In the genomic region with DNA sequence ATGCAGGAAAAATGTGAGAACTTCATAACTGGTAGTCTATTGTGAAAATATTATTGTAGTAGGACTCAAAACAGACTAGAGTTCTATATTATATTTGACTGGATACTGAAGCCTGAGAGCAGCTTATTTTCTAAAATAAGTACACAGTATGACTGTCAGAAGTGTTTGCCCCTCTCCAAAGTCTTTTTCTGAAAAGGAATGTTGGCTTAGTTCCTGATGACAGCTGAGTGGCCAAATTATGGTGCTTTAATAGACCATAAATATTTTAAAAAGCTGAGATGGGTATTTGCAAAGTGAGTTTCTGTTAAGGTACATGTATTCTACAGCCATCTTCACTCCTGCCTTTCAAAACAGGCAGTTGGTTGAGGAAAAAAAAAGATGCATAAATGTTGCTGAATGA, we compare ENCODE assay signal across 20 cellular contexts. TPM values are rescaled to one million over a fixed set of nuclear protein-coding genes. Genes with fewer than 3 reads are reported as not detected.
A peak's percentile ranks its signal among the peaks of the same experiment; 100 is the strongest.
DNase-seq lines count a peak whose midpoint lies in the region; ATAC-seq lines count a peak whose summit lies in the region.
"Had no signal": no experiment of that assay in that cellular context is flagged by ENCODE, and none has a peak within 500 bp of the region (broad histone marks: within the 10 kb centered on the region; RNA-seq: fewer than 3 reads in every experiment).

No MANE protein-coding gene starts in this region.

- POLR2A ChIA-PET in naive thymus-derived CD8-positive, alpha-beta T cell (lab: Charles Lee): interaction anchor here (0.6 to 1.3 kb wide), 2 partner anchors 13 to 36 kb away, joined by 3 to 5 read pairs; a partner anchor contains a TSS
- POLR2A ChIA-PET in activated CD8-positive, alpha-beta T cell treated with anti-CD3 and anti-CD28 coated beads, Interleukin-2, amount 10 ng/mL, durations not matched to agents 7 days and 5 days (lab: Charles Lee): no interaction called here

- H3K4me3 Mint-ChIP-seq in naive thymus-derived CD8-positive, alpha-beta T cell: no peak overlapping the region
- H3K4me3 Mint-ChIP-seq in activated CD8-positive, alpha-beta T cell treated with anti-CD3 and anti-CD28 coated beads, Interleukin-2, amount 10 ng/mL, durations not matched to agents 7 days and 5 days: no peak overlapping the region
- H3K4me3 Mint-ChIP-seq: CD14-positive monocyte, H9, IgD-negative memory B cell had no signal

- peak overlapping the region in 5 of 10 donors; percentile 14 to 88 (median 51) for H3K27ac Mint-ChIP-seq in naive thymus-derived CD8-positive, alpha-beta T cell
- H3K27ac Mint-ChIP-seq in activated CD8-positive, alpha-beta T cell treated with anti-CD3 and anti-CD28 coated beads, Interleukin-2, amount 10 ng/mL, durations not matched to agents 7 days and 5 days: no peak overlapping the region
- H3K27ac Mint-ChIP-seq: CD14-positive monocyte, H9, IgD-negative memory B cell had no signal

- H3K4me1 Mint-ChIP-seq in naive thymus-derived CD8-positive, alpha-beta T cell: peaks cover 14 to 40% (median 23%) of the 10 kb centered on the region in 4 donors
- peaks cover 10% of the 10 kb centered on the region for H3K4me1 Mint-ChIP-seq in activated CD8-positive, alpha-beta T cell treated with anti-CD3 and anti-CD28 coated beads, Interleukin-2, amount 10 ng/mL, durations not matched to agents 7 days and 5 days (ENCODE audit: low read depth)

- peak; percentile 34 for ATAC-seq in left ventricle myocardium superior
- no peak for ATAC-seq in naive thymus-derived CD8-positive, alpha-beta T cell
- no peak for ATAC-seq in activated CD8-positive, alpha-beta T cell treated with anti-CD3 and anti-CD28 coated beads, Interleukin-2, amount 10 ng/mL, durations not matched to agents 7 days and 5 days

- H3K9me3 ChIP-seq in adipocyte (ENCODE audit: control insufficient read depth, low read length) (no peaks in the 10 kb centered on the region), subcutaneous abdominal adipose tissue (ENCODE audit: control insufficient read depth in 5 of 5, low read length in 5 of 5) (no peaks in the 10 kb centered on the region)

- no peaks in the 10 kb centered on the region for H3K36me3 ChIP-seq in adipocyte (ENCODE audit: control insufficient read depth, insufficient read depth, low read length, severe bottlenecking)
- peaks cover 0 to 4% (median 0%) of the 10 kb centered on the region in 5 donors for H3K36me3 ChIP-seq in subcutaneous abdominal adipose tissue (ENCODE audit: control insufficient read depth in 5 of 5, insufficient read depth in 5 of 5, low read length in 5 of 5)

- peak overlapping the region; percentile 34 for H3K27ac ChIP-seq in subcutaneous abdominal adipose tissue (ENCODE audit: low read depth, low read length)
- H3K27ac ChIP-seq: RWPE1 had no signal

- CTCF ChIA-PET in activated CD8-positive, alpha-beta T cell treated with anti-CD3 and anti-CD28 coated beads, Interleukin-2, amount 10 ng/mL, durations not matched to agents 7 days and 5 days (lab: Charles Lee): no interaction called here

- no peak overlapping the region for H3K4me3 ChIP-seq in adipocyte (ENCODE audit: low read length)
- H3K4me3 ChIP-seq in subcutaneous abdominal adipose tissue (ENCODE audit: low read depth in 1 of 5, low read length in 5 of 5): no peak overlapping the region

- H3K4me1 ChIP-seq in adipocyte (ENCODE audit: control insufficient read depth, insufficient read depth, low read length): peaks cover 35% of the 10 kb centered on the region
- H3K4me1 ChIP-seq in subcutaneous abdominal adipose tissue (ENCODE audit: control insufficient read depth in 5 of 5, insufficient read depth in 5 of 5, low read length in 5 of 5): peaks cover 0 to 26% (median 5%) of the 10 kb centered on the region in 5 donors

- no peaks in the 10 kb centered on the region for H3K9me3 Mint-ChIP-seq in naive thymus-derived CD8-positive, alpha-beta T cell
- H3K9me3 Mint-ChIP-seq in activated CD8-positive, alpha-beta T cell treated with anti-CD3 and anti-CD28 coated beads, Interleukin-2, amount 10 ng/mL, durations not matched to agents 7 days and 5 days (ENCODE audit: insufficient read depth): no peaks in the 10 kb centered on the region
- H3K9me3 Mint-ChIP-seq: CD14-positive monocyte, H9, IgD-negative memory B cell had no signal

- no peaks in the 10 kb centered on the region for H3K36me3 Mint-ChIP-seq in naive thymus-derived CD8-positive, alpha-beta T cell
- peaks cover 11% of the 10 kb centered on the region for H3K36me3 Mint-ChIP-seq in activated CD8-positive, alpha-beta T cell treated with anti-CD3 and anti-CD28 coated beads, Interleukin-2, amount 10 ng/mL, durations not matched to agents 7 days and 5 days (ENCODE audit: low read depth)
- H3K36me3 Mint-ChIP-seq: CD14-positive monocyte had no signal

- peak; percentile 55 for DNase-seq in EH (ENCODE audit: low read depth)
- peak; percentile 18 for DNase-seq in adipocyte (ENCODE audit: low read depth)
- DNase-seq in left ventricle myocardium superior: no peak
- no peak for DNase-seq in naive thymus-derived CD8-positive, alpha-beta T cell
- no peak for DNase-seq in GOT3 (lab: John Stamatoyannopoulos, UW)
- DNase-seq in activated CD8-positive, alpha-beta T cell treated with anti-CD3 and anti-CD28 coated beads, Interleukin-2, amount 10 ng/mL, durations not matched to agents 7 days and 5 days: no peak
- DNase-seq: AML-193, COR-L47, DMS153, EL, H9, NCI-H1417, NCI-H2029 treated with DMSO at 0.1 percent for 48 hours, NCI-H2171 treated with DMSO at 0.1 percent for 48 hours, NCI-H446 treated with DMSO at 0.1 percent for 48 hours, NCI-H774 had no signal

- H3K27me3 Mint-ChIP-seq in naive thymus-derived CD8-positive, alpha-beta T cell: no peaks in the 10 kb centered on the region
- H3K27me3 Mint-ChIP-seq in activated CD8-positive, alpha-beta T cell treated with anti-CD3 and anti-CD28 coated beads, Interleukin-2, amount 10 ng/mL, durations not matched to agents 7 days and 5 days (ENCODE audit: low read depth): no peaks in the 10 kb centered on the region
- H3K27me3 Mint-ChIP-seq: IgD-negative memory B cell had no signal

- intact Hi-C loops in left ventricle myocardium superior (cut with micrococcal nuclease): no loop called here

- H3K27me3 ChIP-seq in adipocyte (replicated peaks; ENCODE audit: control insufficient read depth, insufficient read depth, low read length) (no peaks in the 10 kb centered on the region), subcutaneous abdominal adipose tissue (ENCODE audit: control insufficient read depth in 5 of 5, insufficient read depth in 4 of 5, low read length in 5 of 5) (no peaks in the 10 kb centered on the region)

- H3K9ac ChIP-seq in adipocyte (ENCODE audit: low read length) (peak overlapping the region; percentile 1), subcutaneous abdominal adipose tissue (ENCODE audit: low read length in 5 of 5) (no peak overlapping the region)

RNA-seq across cellular contexts. Expression of a gene that starts 13.0 kb away (rescaled TPM):
- 41.7 TPM for total RNA-seq in left ventricle myocardium superior
- total RNA-seq in naive thymus-derived CD8-positive, alpha-beta T cell: 100 to 1,000 TPM; 173 to 175 TPM
- 10 to 100 TPM; 14.6 to 18.6 (median 17.0) TPM for polyA plus RNA-seq in naive thymus-derived CD8-positive, alpha-beta T cell
- total RNA-seq in activated CD8-positive, alpha-beta T cell treated with anti-CD3 and anti-CD28 coated beads, Interleukin-2, amount 10 ng/mL, durations not matched to agents 7 days and 5 days: 10 to 100 TPM; 33.7 to 35.6 TPM

RNA-seq across cellular contexts. Expression of a gene that starts 36.1 kb away (rescaled TPM):
- total RNA-seq in left ventricle myocardium superior: 739 TPM
- 100 to 1,000 TPM; 631 to 638 TPM for total RNA-seq in naive thymus-derived CD8-positive, alpha-beta T cell
- 100 to 1,000 TPM; 315 to 425 (median 340) TPM for polyA plus RNA-seq in naive thymus-derived CD8-positive, alpha-beta T cell
- 100 to 1,000 TPM; 667 to 682 TPM for total RNA-seq in activated CD8-positive, alpha-beta T cell treated with anti-CD3 and anti-CD28 coated beads, Interleukin-2, amount 10 ng/mL, durations not matched to agents 7 days and 5 days

Comparison
In these comparisons a context has a peak if more than half of its experiments do, and no peak if none do; other contexts are left out.
1. DNase-seq: peak in EH (single experiment) and adipocyte (single experiment); none in left ventricle myocardium superior (single experiment), naive thymus-derived CD8-positive, alpha-beta T cell (0 of 10), GOT3 (single experiment) and activated CD8-positive, alpha-beta T cell treated with anti-CD3 and anti-CD28 coated beads, Interleukin-2, amount 10 ng/mL, durations not matched to agents 7 days and 5 days (single experiment).